8 cellular contexts compared by ENCODE assay signal in genomic region chr1:20732588-20733360, GRCh38. TPM values are rescaled to one million over a fixed set of nuclear protein-coding genes. Genes with fewer than 3 reads are reported as not detected.
DNase-seq lines count a peak whose midpoint lies in the region; ATAC-seq and TF ChIP-seq lines count a peak whose summit lies in the region.

SH2D5 (minus strand) TSS chr1:20732703; CDS start chr1:20728044, 4,659 bp downstream.

- H3K27ac ChIP-seq in dorsolateral prefrontal cortex: peak within 1 kb of the TSS in 55 of 59 donors; percentile 10 to 88 (median 70)

- DNase-seq in NCI-H1417 (lab: John Stamatoyannopoulos, UW) (peak; percentile 40 to 78 (median 64)), NCI-H1417 treated with DMSO at 0.1 percent for 48 hours (lab: John Stamatoyannopoulos, UW) (no peak), NCI-H510A (lab: John Stamatoyannopoulos, UW) (peak; percentile 55), dorsolateral prefrontal cortex (peak; percentile 25 to 87 (median 72)), lower leg skin (ENCODE audit: low spot score in 2 of 2) (peak; percentile 89 to 96)
- peak; percentile 57 for DNase-seq in activated CD4-positive, alpha-beta T cell treated with anti-CD3 and anti-CD28 coated beads, Interleukin-2, amount 50 U/mL, for 1 hour
- DNase-seq in stimulated activated CD4-positive, alpha-beta T cell treated with anti-CD3 and anti-CD28 coated beads, Interleukin-2, amount 100 ng/mL, for 48 hours: peak; percentile 54 to 59

- H3K4me3 ChIP-seq in dorsolateral prefrontal cortex (peak within 1 kb of the TSS; percentile 43 to 83 (median 71)), lower leg skin (ENCODE audit: low read depth, poor library complexity, severe bottlenecking) (peak within 1 kb of the TSS; percentile 25)

- WGBS in lower leg skin, 2 donors: 1% methylated on average over 37 to 38 of the region's 38 CpGs

- TF ChIP-seq CTCF in dorsolateral prefrontal cortex (IDR thresholded peaks at IDR 0.05 in 54 of 56, conservative IDR thresholded peaks at IDR 0.05 in 2 of 56; ENCODE audit: low read depth in 1 of 56, partially characterized antibody in 56 of 56): peak in 43 of 56 donors; percentile 12 to 57 (median 40)
- no peak for TF ChIP-seq CTCF in lower leg skin (IDR thresholded peaks at IDR 0.05)

- peaks cover 0 to 9% (median 0%) of the 10 kb centered on the region in 45 donors for H3K27me3 ChIP-seq in dorsolateral prefrontal cortex

- intact Hi-C loops in dorsolateral prefrontal cortex (cut with DNase I) (no loop called here), lower leg skin (cut with DNase I; ENCODE audit: low total_unique reads) (no loop called here)

- ATAC-seq in HG02970 (IDR thresholded peaks at IDR 0.05; ENCODE audit: low FRiP score, unreplicated experiment): peak; percentile 44

- no peak for TF ChIP-seq POLR2A in lower leg skin (IDR thresholded peaks at IDR 0.05)

RNA-seq across cellular contexts. Expression of gene SH2D5, which starts in this region (rescaled TPM):
- 10 to 100 TPM; 13.1 to 89.0 (median 52.6) TPM for total RNA-seq in dorsolateral prefrontal cortex
- 1 to 10 TPM in 1 of 4 donors, under 1 TPM in 3; 0.11 to 1.0 (median 0.18) TPM for total RNA-seq in lower leg skin

Comparison
In these comparisons a context has a peak if more than half of its experiments do, and no peak if none do; other contexts are left out.
1. RNA of gene SH2D5 (total RNA-seq): 13.1 to 89.0 TPM in dorsolateral prefrontal cortex; 0.11 to 1.0 TPM in lower leg skin; every median in the first group is over 4 times any median in the second.
2. CTCF ChIP-seq: peak in dorsolateral prefrontal cortex (43 of 56); none in lower leg skin (0 of 3).